Comparison of ENCODE assay signal across 1 cellular context in genomic region chr1:45488978-45489377, GRCh38.
TF ChIP-seq lines count a peak whose summit lies in the region.

No MANE protein-coding gene starts in this region.

TF ChIP-seq in GM12878, 131 proteins besides CTCF, POLR2A, EP300 and RAD21:
- no peak for TF ChIP-seq SIX5 (IDR thresholded peaks at IDR 0.05; ENCODE audit: low read depth, low read length, severe bottlenecking)
- no peak for TF ChIP-seq ZSCAN29 (IDR thresholded peaks at IDR 0.05)
- no peak for TF ChIP-seq NFXL1 (IDR thresholded peaks at IDR 0.05; ENCODE audit: borderline replicate concordance)
- no peak for TF ChIP-seq NKRF (conservative IDR thresholded peaks at IDR 0.05)
- no peak for TF ChIP-seq KDM1A (IDR thresholded peaks at IDR 0.05; ENCODE audit: borderline replicate concordance)
- TF ChIP-seq ZNF687 (IDR thresholded peaks at IDR 0.05), result no peak
- TF ChIP-seq CEBPB (IDR thresholded peaks at IDR 0.05; ENCODE audit: borderline replicate concordance in 1 of 2, low read depth in 2 of 2, low read length in 2 of 2), result no peak
- no peak for TF ChIP-seq ETV6 (conservative IDR thresholded peaks at IDR 0.05 in 1 of 2, IDR thresholded peaks at IDR 0.05 in 1 of 2; ENCODE audit: borderline replicate concordance in 1 of 2, low read depth in 1 of 2)
- no peak for TF ChIP-seq SREBF1 (IDR thresholded peaks at IDR 0.05; ENCODE audit: low read length)
- no peak for TF ChIP-seq ZBED1 (IDR thresholded peaks at IDR 0.05; ENCODE audit: borderline replicate concordance)
- no peak for TF ChIP-seq RUNX3 (IDR thresholded peaks at IDR 0.05; ENCODE audit: low read length)
